In genomic region chr1:84709175-84709574, GRCh38 we compare ENCODE assay signal across 2 cellular contexts.
A peak's percentile ranks its signal among the peaks of the same experiment; 100 is the strongest.
TF ChIP-seq lines count a peak whose summit lies in the region.

No MANE protein-coding gene starts in this region.

TF ChIP-seq in K562, 482 proteins besides CTCF, POLR2A, EP300 and RAD21:
- TF ChIP-seq BRD4 (IDR thresholded peaks at IDR 0.05) (no peak), CBFA2T3 (IDR thresholded peaks at IDR 0.05) (peak; percentile 57), DDX20 (tag; IDR thresholded peaks at IDR 0.05; ENCODE audit: low read depth) (no peak), CBFA2T2 (conservative IDR thresholded peaks at IDR 0.05) (peak; percentile 25; the same call in 1 of the 2 replicates)

TF ChIP-seq in H1, 55 proteins besides CTCF, POLR2A, EP300 and RAD21:
- TF ChIP-seq SUZ12 (IDR thresholded peaks at IDR 0.05; ENCODE audit: low read length) (no peak), GABPA (IDR thresholded peaks at IDR 0.05; ENCODE audit: borderline replicate concordance, insufficient read depth, low read length) (no peak), KDM4A (IDR thresholded peaks at IDR 0.05; ENCODE audit: low read depth, low read length, severe bottlenecking) (no peak), CHD1 (IDR thresholded peaks at IDR 0.05; ENCODE audit: low read depth, low read length) (no peak), MAX (IDR thresholded peaks at IDR 0.05) (no peak), SP4 (IDR thresholded peaks at IDR 0.05; ENCODE audit: low read length) (no peak)
